Comparison of ENCODE assay signal across 27 cellular contexts in the genomic region with DNA sequence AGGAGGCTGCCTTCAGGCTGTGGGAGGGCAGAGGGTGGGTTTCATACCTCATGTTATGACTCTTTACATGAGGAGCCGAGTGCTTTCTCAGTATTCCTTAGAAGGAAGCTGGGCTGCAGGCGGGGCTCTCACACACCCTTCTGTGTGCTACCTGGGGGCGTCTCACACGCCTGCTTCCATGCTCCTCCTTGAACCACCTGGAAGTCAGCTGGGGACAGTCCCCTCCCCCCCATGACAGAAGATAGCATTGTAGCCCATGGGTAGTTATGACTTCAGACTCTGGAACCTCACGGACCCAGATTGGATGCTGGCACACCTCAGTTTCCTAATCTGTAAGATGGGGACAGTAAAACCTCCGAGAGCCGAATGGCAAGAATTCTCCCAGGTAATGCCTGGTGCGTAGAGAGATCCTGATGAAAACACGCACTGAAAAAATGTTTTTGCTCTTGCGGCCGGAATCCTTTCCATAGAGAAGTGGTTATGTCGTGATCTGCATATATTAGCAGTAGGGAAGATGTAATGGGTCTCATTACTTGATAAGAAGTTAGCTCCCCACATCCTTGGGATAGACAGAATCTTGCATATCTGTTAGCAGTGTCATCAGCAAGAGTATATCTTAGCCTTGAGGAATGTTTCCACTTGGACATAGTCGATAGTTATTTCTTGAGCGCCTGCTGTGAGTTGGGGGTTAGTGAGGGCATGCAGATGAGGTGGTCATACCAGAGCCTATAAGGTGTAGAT. TPM values are rescaled to one million over a fixed set of nuclear protein-coding genes. Genes with fewer than 3 reads are reported as not detected.
DNase-seq lines count a peak whose midpoint lies in the region; ATAC-seq and TF ChIP-seq lines count a peak whose summit lies in the region.
"Had no signal": no experiment of that assay in that cellular context is flagged by ENCODE, and none has a peak within 500 bp of the region (broad histone marks: within the 10 kb centered on the region; RNA-seq: fewer than 3 reads in every experiment).

No MANE protein-coding gene starts in this region.

- no peak overlapping the region for H2AFZ ChIP-seq in neural progenitor cell (replicated peaks)
- H2AFZ ChIP-seq: PC-9 had no signal

- no peak overlapping the region for H3K4me3 Mint-ChIP-seq in activated T-cell treated with anti-CD3 and anti-CD28 coated beads, Interleukin-2, amount 50 U/mL, for 4 hours
- H3K4me3 Mint-ChIP-seq in activated T-cell treated with anti-CD3 and anti-CD28 coated beads, Interleukin-2, amount 50 U/mL, for 72 hours, result peak overlapping the region in 1 of 2 donors; percentile 2
- H3K4me3 Mint-ChIP-seq in endodermal cell (no peak overlapping the region), neural progenitor cell (no peak overlapping the region)
- H3K4me3 Mint-ChIP-seq: activated CD4-positive, alpha-beta memory T cell treated with anti-CD3 and anti-CD28 coated beads for 36 hours; nephron progenitor cell had no signal

- H3K4me3 ChIP-seq in SK-N-MC, result peak overlapping the region; percentile 49
- H3K4me3 ChIP-seq in endodermal cell (ENCODE audit: low read length), result no peak overlapping the region
- no peak overlapping the region for H3K4me3 ChIP-seq in neural progenitor cell
- H3K4me3 ChIP-seq: HAP-1, mucosa of descending colon, pancreas, PC-9, skin epidermis, uterus had no signal

- peaks cover 24% of the 10 kb centered on the region for H3K27me3 Mint-ChIP-seq in activated T-cell treated with anti-CD3 and anti-CD28 coated beads, Interleukin-2, amount 50 U/mL, for 4 hours (ENCODE audit: low read depth)
- H3K27me3 Mint-ChIP-seq in activated T-cell treated with anti-CD3 and anti-CD28 coated beads, Interleukin-2, amount 50 U/mL, for 72 hours (ENCODE audit: low read depth), result no peaks in the 10 kb centered on the region
- peaks cover 14% of the 10 kb centered on the region for H3K27me3 Mint-ChIP-seq in endodermal cell (ENCODE audit: insufficient read depth)
- peaks cover 13% of the 10 kb centered on the region for H3K27me3 Mint-ChIP-seq in neural progenitor cell (ENCODE audit: insufficient read depth, low read depth)

- no peak overlapping the region for H3K27ac Mint-ChIP-seq in activated T-cell treated with anti-CD3 and anti-CD28 coated beads, Interleukin-2, amount 50 U/mL, for 72 hours
- H3K27ac Mint-ChIP-seq in endodermal cell, result no peak overlapping the region
- H3K27ac Mint-ChIP-seq in neural progenitor cell, result peak overlapping the region; percentile 84
- H3K27ac Mint-ChIP-seq: activated CD4-positive, alpha-beta memory T cell treated with anti-CD3 and anti-CD28 coated beads for 36 hours; activated naive CD4-positive, alpha-beta T cell treated with anti-CD3 and anti-CD28 coated beads, Interleukin-2, amount 50 U/mL, for 72 hours had no signal

- no peaks in the 10 kb centered on the region for H3K79me2 ChIP-seq in neural progenitor cell (ENCODE audit: low read depth)

- H3K36me3 Mint-ChIP-seq in activated T-cell treated with anti-CD3 and anti-CD28 coated beads, Interleukin-2, amount 50 U/mL, for 4 hours (ENCODE audit: insufficient read depth), result no peaks in the 10 kb centered on the region
- no peaks in the 10 kb centered on the region for H3K36me3 Mint-ChIP-seq in activated T-cell treated with anti-CD3 and anti-CD28 coated beads, Interleukin-2, amount 50 U/mL, for 72 hours (ENCODE audit: insufficient read depth in 2 of 2)
- H3K36me3 Mint-ChIP-seq in endodermal cell (ENCODE audit: low read depth) (no peaks in the 10 kb centered on the region), neural progenitor cell (no peaks in the 10 kb centered on the region)
- H3K36me3 Mint-ChIP-seq: activated CD4-positive, alpha-beta memory T cell treated with anti-CD3 and anti-CD28 coated beads for 36 hours; activated naive CD4-positive, alpha-beta T cell treated with anti-CD3 and anti-CD28 coated beads, Interleukin-2, amount 50 U/mL, for 72 hours; CD8-positive, alpha-beta memory T cell had no signal

- no peak overlapping the region for H3K4me2 ChIP-seq in neural progenitor cell
- H3K4me2 ChIP-seq: PC-9 had no signal

- peaks cover 10% of the 10 kb centered on the region for H3K27me3 ChIP-seq in endodermal cell (ENCODE audit: control insufficient read depth, insufficient read depth, low read length, poor library complexity, severe bottlenecking)
- H3K27me3 ChIP-seq in neural progenitor cell, result peaks cover 21% of the 10 kb centered on the region
- H3K27me3 ChIP-seq: pancreas, uterus had no signal

- WGBS in endodermal cell (ENCODE audit: insufficient coverage in 1 of 2, insufficient read length in 1 of 2), 2 experiments, result 92 to 93% methylated on average over 14 of the region's 14 CpGs

- DNase-seq in activated T-cell treated with anti-CD3 and anti-CD28 coated beads, Interleukin-2, amount 50 U/mL, for 4 hours, result no peak
- no peak for DNase-seq in activated T-cell treated with anti-CD3 and anti-CD28 coated beads, Interleukin-2, amount 50 U/mL, for 72 hours
- DNase-seq in SK-N-MC (ENCODE audit: low read depth, low spot score) (no peak), endodermal cell (peak; percentile 33), neural progenitor cell (ENCODE audit: low spot score) (no peak), SK-N-DZ (ENCODE audit: low spot score) (no peak)
- DNase-seq in stimulated activated CD4-positive, alpha-beta T cell treated with anti-CD3 and anti-CD28 coated beads, Interleukin-15, amount 100 ng/mL, for 24 hours, result no peak
- DNase-seq: 8988T; activated CD4-positive, alpha-beta T cell treated with anti-CD3 and anti-CD28 coated beads for 1 hour; cortex of kidney; hippocampal formation; left cardiac atrium; mucosa of descending colon; NCI-H1436; NCI-H526 treated with DMSO at 0.1 percent for 48 hours; nephron progenitor cell; PC-9; retina; uterus had no signal

- no peaks in the 10 kb centered on the region for H3K9me3 Mint-ChIP-seq in activated T-cell treated with anti-CD3 and anti-CD28 coated beads, Interleukin-2, amount 50 U/mL, for 4 hours
- H3K9me3 Mint-ChIP-seq in activated T-cell treated with anti-CD3 and anti-CD28 coated beads, Interleukin-2, amount 50 U/mL, for 72 hours, result no peaks in the 10 kb centered on the region
- H3K9me3 Mint-ChIP-seq in endodermal cell (no peaks in the 10 kb centered on the region), neural progenitor cell (no peaks in the 10 kb centered on the region)
- H3K9me3 Mint-ChIP-seq: activated CD4-positive, alpha-beta memory T cell treated with anti-CD3 and anti-CD28 coated beads for 36 hours; activated naive CD4-positive, alpha-beta T cell treated with anti-CD3 and anti-CD28 coated beads, Interleukin-2, amount 50 U/mL, for 72 hours; CD8-positive, alpha-beta memory T cell; nephron progenitor cell had no signal

- H3K9ac ChIP-seq in SK-N-MC (ENCODE audit: insufficient read length) (no peak overlapping the region), endodermal cell (ENCODE audit: extremely low read depth, low read length, poor library complexity, severe bottlenecking) (no peak overlapping the region), neural progenitor cell (no peak overlapping the region)

- ATAC-seq in activated T-cell treated with anti-CD3 and anti-CD28 coated beads, Interleukin-2, amount 50 U/mL, for 4 hours, result peak; percentile 4 to 6
- ATAC-seq in activated T-cell treated with anti-CD3 and anti-CD28 coated beads, Interleukin-2, amount 50 U/mL, for 72 hours (replicated peaks in 1 of 2), result no peak
- ATAC-seq in HG02970 (IDR thresholded peaks at IDR 0.05; ENCODE audit: low FRiP score, unreplicated experiment), result no peak
- ATAC-seq: left cardiac atrium, mucosa of descending colon, pancreas, Right ventricle myocardium inferior had no signal

- no peaks in the 10 kb centered on the region for H4K20me1 ChIP-seq in neural progenitor cell (ENCODE audit: low read depth)

- no peaks in the 10 kb centered on the region for H3K9me3 ChIP-seq in SK-N-MC (ENCODE audit: low read depth, low read length)
- no peaks in the 10 kb centered on the region for H3K9me3 ChIP-seq in endodermal cell (ENCODE audit: control insufficient read depth, low read length)
- no peaks in the 10 kb centered on the region for H3K9me3 ChIP-seq in neural progenitor cell (ENCODE audit: low read depth)
- H3K9me3 ChIP-seq: HAP-1, mucosa of descending colon, pancreas, uterus had no signal

- H3K27ac ChIP-seq in SK-N-MC, result no peak overlapping the region
- no peak overlapping the region for H3K27ac ChIP-seq in endodermal cell (ENCODE audit: low read depth, low read length)
- no peak overlapping the region for H3K27ac ChIP-seq in neural progenitor cell
- H3K27ac ChIP-seq: pancreas, PC-9, skin epidermis, uterus had no signal

- no peaks in the 10 kb centered on the region for H3F3A ChIP-seq in neural progenitor cell (ENCODE audit: low read depth)

- H3K36me3 ChIP-seq in SK-N-MC (ENCODE audit: insufficient read depth, low read length) (no peaks in the 10 kb centered on the region), endodermal cell (ENCODE audit: control insufficient read depth, insufficient read depth, low read length) (no peaks in the 10 kb centered on the region), neural progenitor cell (no peaks in the 10 kb centered on the region)
- H3K36me3 ChIP-seq: HAP-1, pancreas, uterus had no signal

- TF ChIP-seq CTCF in endodermal cell (conservative IDR thresholded peaks at IDR 0.05) (no peak), neural progenitor cell (IDR thresholded peaks at IDR 0.05) (no peak)

- H3K4me1 ChIP-seq in endodermal cell (ENCODE audit: control insufficient read depth, insufficient read depth, low read length), result no peaks in the 10 kb centered on the region
- peaks cover 3% of the 10 kb centered on the region for H3K4me1 ChIP-seq in neural progenitor cell
- H3K4me1 ChIP-seq: HAP-1 had no signal

- H3K4me1 Mint-ChIP-seq in activated T-cell treated with anti-CD3 and anti-CD28 coated beads, Interleukin-2, amount 50 U/mL, for 4 hours (ENCODE audit: low read depth), result peaks cover 4% of the 10 kb centered on the region
- H3K4me1 Mint-ChIP-seq in activated T-cell treated with anti-CD3 and anti-CD28 coated beads, Interleukin-2, amount 50 U/mL, for 72 hours (ENCODE audit: low read depth), result peaks cover 5% of the 10 kb centered on the region
- H3K4me1 Mint-ChIP-seq in endodermal cell, result peaks cover 3% of the 10 kb centered on the region
- H3K4me1 Mint-ChIP-seq in neural progenitor cell, result peaks cover 34% of the 10 kb centered on the region

RNA-seq across cellular contexts. Expression of gene DAGLA, which starts 4.8 kb away (rescaled TPM):
- under 1 TPM; 0.20 to 0.35 (median 0.21) TPM for total RNA-seq in activated T-cell treated with anti-CD3 and anti-CD28 coated beads, Interleukin-2, amount 50 U/mL, for 4 hours
- total RNA-seq in activated T-cell treated with anti-CD3 and anti-CD28 coated beads, Interleukin-2, amount 50 U/mL, for 72 hours, result under 1 TPM; 0.05 to 0.09 TPM
- total RNA-seq in endodermal cell (1 to 10 TPM; 5.6 to 8.7 TPM), neural progenitor cell (ENCODE audit: low replicate concordance) (1.1 and 4.6 TPM in 2 replicates)
- 6.4 TPM for polyA plus RNA-seq in endodermal cell (2013, experiment 1 of 2)
- 5.5 TPM for polyA plus RNA-seq in endodermal cell (2013, experiment 2 of 2)
- polyA plus RNA-seq in SK-N-DZ (2014; cell fraction: cytosol; rRNA removed), result 4.0 and 4.3 TPM in 2 replicates
- polyA plus RNA-seq in SK-N-DZ (2014; cell fraction: nucleus; rRNA removed), result 4.3 and 6.7 TPM in 2 replicates
- polyA plus RNA-seq: CD8-positive, alpha-beta memory T cell had no signal

Comparison
In these comparisons a context has a peak if more than half of its experiments do, and no peak if none do; other contexts are left out.
1. ATAC-seq: peak in activated T-cell treated with anti-CD3 and anti-CD28 coated beads, Interleukin-2, amount 50 U/mL, for 4 hours (2 of 2); none in activated T-cell treated with anti-CD3 and anti-CD28 coated beads, Interleukin-2, amount 50 U/mL, for 72 hours (0 of 2) and HG02970 (single experiment).